In genomic region chr12:120903818-120904773, GRCh38 we compare ENCODE assay signal across 8 cellular contexts. TPM values are rescaled to one million over a fixed set of nuclear protein-coding genes. Genes with fewer than 3 reads are reported as not detected.
DNase-seq lines count a peak whose midpoint lies in the region; ATAC-seq, FAIRE-seq and TF ChIP-seq lines count a peak whose summit lies in the region.

Gene SPPL3, minus strand, starts transcription at chr12:120904358. Its CDS starts 491 bp downstream, at chr12:120903867.

- DNase-seq in GM12892 (ENCODE audit: insufficient read length) (peak; percentile 90), NCI-H1436 treated with DMSO at 0.1 percent for 48 hours (lab: John Stamatoyannopoulos, UW) (peak; percentile 40), adrenal gland (peak; percentile 90 to 96 (median 94)), heart left ventricle (peak; percentile 93 to 97 (median 96)), posterior cingulate gyrus (peak; percentile 86 to 98 (median 90)), transverse colon (peak; percentile 95)

- intact Hi-C loops in T-helper 1 cell treated with Interleukin-12 subunit alpha and Interleukin-12 subunit beta and Interleukin-4 antibody, amounts not matched to agents 30 ng/mL and 1 ng/mL, for 36 hours (cut with micrococcal nuclease) = loop anchor here (1.0 to 5.0 kb wide), 11 partner anchors 67 to 612 kb away; partner anchors contain the start of genes C12orf43, CAMKK2, MLEC and POP5
- intact Hi-C loops in adrenal gland (cut with DNase I) (no loop called here), heart left ventricle (cut with DNase I) (loop anchor here in 6 of 10 donors (10.0 kb wide), 5 partner anchors 59 to 319 kb away; partner anchors contain the start of genes ACADS (in 3 of the 6) and POP5 (in 1 of the 6)), posterior cingulate gyrus (cut with DNase I) (loop anchor here (2.0 to 10.0 kb wide), 4 partner anchors 47 to 217 kb away; partner anchors contain the start of genes ACADS and MLEC), transverse colon (cut with DNase I; ENCODE audit: low total_unique reads) (no loop called here)

- H3K9me3 ChIP-seq in adrenal gland (replicated peaks in 1 of 3) (no peaks in the 10 kb centered on the region), heart left ventricle (no peaks in the 10 kb centered on the region), transverse colon (no peaks in the 10 kb centered on the region)

- in situ Hi-C loops in transverse colon (cut with MboI; ENCODE audit: low pct_ligation_motif_present in 1 of 4, low pct_unique_long_range_greater_than_20kb in 1 of 4, low sequenced_read_pairs in 3 of 4) = no loop called here

- peak; percentile 88 for FAIRE-seq in GM12892 (lab: Jason Lieb, UNC)

- TF ChIP-seq CTCF in adrenal gland (IDR thresholded peaks at IDR 0.05) (no peak), heart left ventricle (IDR thresholded peaks at IDR 0.05) (peak in 3 of 12 donors; percentile 12 to 21 (median 15)), transverse colon (IDR thresholded peaks at IDR 0.05) (no peak)

- H3K27ac ChIP-seq in adrenal gland = peak within 1 kb of the TSS in 4 of 5 donors; percentile 72 to 96 (median 81)
- peak within 1 kb of the TSS; percentile 77 to 95 (median 90) for H3K27ac ChIP-seq in heart left ventricle
- H3K27ac ChIP-seq in transverse colon = peak within 1 kb of the TSS; percentile 92 to 98 (median 96)

- TF ChIP-seq POLR2A in GM12892 (IDR thresholded peaks at IDR 0.05; ENCODE audit: low read depth, low read length) (peak; percentile 54; the same call in 1 of the 2 replicates), adrenal gland (IDR thresholded peaks at IDR 0.05) (peak; percentile 67 to 68), heart left ventricle (IDR thresholded peaks at IDR 0.05) (peak in 1 of 2 donors; percentile 76), transverse colon (IDR thresholded peaks at IDR 0.05) (peak; percentile 32)

- H3K4me1 ChIP-seq in adrenal gland (replicated peaks in 1 of 2) (peaks cover 14 to 34% of the 10 kb centered on the region in 2 donors), heart left ventricle (peaks cover 0 to 38% (median 17%) of the 10 kb centered on the region in 12 donors), transverse colon (peaks cover 7 to 32% (median 9%) of the 10 kb centered on the region in 4 donors)

- H3K4me3 ChIP-seq in adrenal gland = peak within 1 kb of the TSS; percentile 89 to 100 (median 91)
- H3K4me3 ChIP-seq in heart left ventricle = peak within 1 kb of the TSS; percentile 78 to 99 (median 92)
- H3K4me3 ChIP-seq in transverse colon = peak within 1 kb of the TSS; percentile 89 to 100 (median 96)

- no peak for TF ChIP-seq EP300 in transverse colon (IDR thresholded peaks at IDR 0.05; ENCODE audit: low read depth)

- ATAC-seq in HG02852 (IDR thresholded peaks at IDR 0.05; ENCODE audit: unreplicated experiment) (peak; percentile 63), heart left ventricle (peak; percentile 82 to 96 (median 94))

- no peaks in the 10 kb centered on the region for H3K36me3 ChIP-seq in adrenal gland (replicated peaks in 1 of 2)
- peaks cover 0 to 3% (median 0%) of the 10 kb centered on the region in 9 donors for H3K36me3 ChIP-seq in heart left ventricle
- H3K36me3 ChIP-seq in transverse colon = no peaks in the 10 kb centered on the region

- 0 to 2% (median 0%) methylated on average over 2 to 119 of the region's 119 CpGs for WGBS in adrenal gland, 4 donors
- 0 to 3% (median 1%) methylated on average over 27 to 119 of the region's 119 CpGs for WGBS in heart left ventricle, 4 donors
- WGBS in transverse colon (ENCODE audit: low coverage in 1 of 2), 2 donors = 0% methylated on average over 64 of the region's 119 CpGs; no CpG with 5 or more reads in 1 of the 2 donors

- H3K27me3 ChIP-seq in adrenal gland (no peaks in the 10 kb centered on the region), heart left ventricle (no peaks in the 10 kb centered on the region), transverse colon (no peaks in the 10 kb centered on the region)

RNA-seq across cellular contexts. Expression of gene SPPL3, which starts in this region (rescaled TPM):
- 9.9 TPM for polyA plus RNA-seq in GM12892 (2012; ENCODE audit: missing spikeins)
- total RNA-seq in T-helper 1 cell treated with Interleukin-12 subunit alpha and Interleukin-12 subunit beta and Interleukin-4 antibody, amounts not matched to agents 30 ng/mL and 1 ng/mL, for 36 hours = 30.2 and 32.7 TPM in 2 replicates
- total RNA-seq in adrenal gland = 10 to 100 TPM; 10.5 to 50.3 (median 28.1) TPM
- polyA plus RNA-seq in adrenal gland = 10 to 100 TPM; 13.4 to 50.6 (median 13.4) TPM
- total RNA-seq in heart left ventricle = 10 to 100 TPM; 16.1 to 48.2 (median 27.0) TPM
- polyA plus RNA-seq in heart left ventricle = 10 to 100 TPM in 1 of 2 donors, 1 to 10 TPM in 1; 8.2 to 16.6 TPM
- 10 to 100 TPM; 34.7 to 45.4 (median 41.6) TPM for total RNA-seq in transverse colon

Comparison
In these comparisons a context has a peak if more than half of its experiments do, and no peak if none do; other contexts are left out.
1. Peak in every context shown above with its lines: DNase-seq, ATAC-seq, H3K4me3 ChIP-seq and H3K27ac ChIP-seq.
2. DNase-seq: peak in every context shown above with its lines; median percentile 96 in heart left ventricle; 95 in transverse colon; 94 in adrenal gland; 90 in GM12892; 90 in posterior cingulate gyrus; 40 in NCI-H1436 treated with DMSO at 0.1 percent for 48 hours.
3. intact Hi-C loops: an anchor here in T-helper 1 cell treated with Interleukin-12 subunit alpha and Interleukin-12 subunit beta and Interleukin-4 antibody, amounts not matched to agents 30 ng/mL and 1 ng/mL, for 36 hours (1.0 to 5.0 kb wide), heart left ventricle (10.0 kb wide) and posterior cingulate gyrus (2.0 to 10.0 kb wide); none called in adrenal gland and transverse colon.